9 cellular contexts compared by ENCODE assay signal in genomic region chr2:182866461-182867369, GRCh38. TPM values are rescaled to one million over a fixed set of nuclear protein-coding genes. Genes with fewer than 3 reads are reported as not detected.
A peak's percentile ranks its signal among the peaks of the same experiment; 100 is the strongest.
DNase-seq lines count a peak whose midpoint lies in the region; ATAC-seq and TF ChIP-seq lines count a peak whose summit lies in the region.
"Had no signal": no experiment of that assay in that cellular context is flagged by ENCODE, and none has a peak within 500 bp of the region (broad histone marks: within the 10 kb centered on the region; RNA-seq: fewer than 3 reads in every experiment).

TSS of gene FRZB (minus strand) at chr2:182866637. CDS start at chr2:182866552, 85 bp downstream.

- no peak within 1 kb of the TSS for H3K27ac Mint-ChIP-seq in activated CD4-positive, alpha-beta T cell treated with anti-CD3 and anti-CD28 coated beads, Interleukin-2, amount 10 ng/mL, durations not matched to agents 7 days and 5 days

- ATAC-seq in thoracic aorta (ENCODE audit: insufficient number of reproducible peaks, low FRiP score, low read depth) = no peak
- no peak for ATAC-seq in GM18519 (IDR thresholded peaks at IDR 0.05; ENCODE audit: low FRiP score, unreplicated experiment)

- POLR2A ChIA-PET in activated CD4-positive, alpha-beta T cell treated with anti-CD3 and anti-CD28 coated beads, Interleukin-2, amount 10 ng/mL, durations not matched to agents 7 days and 5 days (lab: Charles Lee) = no interaction called here

- H3K4me1 ChIP-seq in endocrine pancreas (ENCODE audit: control insufficient read depth, insufficient read depth, low read length) (no peaks in the 10 kb centered on the region), thoracic aorta (ENCODE audit: control insufficient read depth in 1 of 2, low read depth in 2 of 2) (peaks cover 17 to 41% of the 10 kb centered on the region in 2 donors)

- H3K36me3 ChIP-seq in endocrine pancreas (ENCODE audit: control insufficient read depth, insufficient read depth, low read length) (no peaks in the 10 kb centered on the region), thoracic aorta (no peaks in the 10 kb centered on the region)

- H3K36me3 Mint-ChIP-seq in activated CD4-positive, alpha-beta T cell treated with anti-CD3 and anti-CD28 coated beads, Interleukin-2, amount 10 ng/mL, durations not matched to agents 7 days and 5 days (ENCODE audit: low read depth) = peaks cover 3% of the 10 kb centered on the region

- H3K4me1 Mint-ChIP-seq in activated CD4-positive, alpha-beta T cell treated with anti-CD3 and anti-CD28 coated beads, Interleukin-2, amount 10 ng/mL, durations not matched to agents 7 days and 5 days = peaks cover 22% of the 10 kb centered on the region

- peak within 1 kb of the TSS; percentile 42 for H3K4me3 Mint-ChIP-seq in activated CD4-positive, alpha-beta T cell treated with anti-CD3 and anti-CD28 coated beads, Interleukin-2, amount 10 ng/mL, durations not matched to agents 7 days and 5 days

- peaks cover 65% of the 10 kb centered on the region for H3K27me3 Mint-ChIP-seq in activated CD4-positive, alpha-beta T cell treated with anti-CD3 and anti-CD28 coated beads, Interleukin-2, amount 10 ng/mL, durations not matched to agents 7 days and 5 days

- no peak for DNase-seq in activated CD4-positive, alpha-beta T cell treated with anti-CD3 and anti-CD28 coated beads, Interleukin-2, amount 10 ng/mL, durations not matched to agents 7 days and 5 days
- no peak for DNase-seq in activated CD4-positive, alpha-beta T cell treated with anti-CD3 and anti-CD28 coated beads for 4 hours
- peak; percentile 86 for DNase-seq in SK-N-DZ (ENCODE audit: low spot score)
- peak; percentile 19 to 43 for DNase-seq in lung microvascular endothelial cell (ENCODE audit: low read depth in 2 of 2)
- DNase-seq in thoracic aorta (ENCODE audit: low spot score) = no peak
- DNase-seq in NCI-H446 (lab: John Stamatoyannopoulos, UW) = no peak

- no peaks in the 10 kb centered on the region for H3K9me3 Mint-ChIP-seq in activated CD4-positive, alpha-beta T cell treated with anti-CD3 and anti-CD28 coated beads, Interleukin-2, amount 10 ng/mL, durations not matched to agents 7 days and 5 days

- H3K9me3 ChIP-seq in endocrine pancreas (ENCODE audit: control insufficient read depth, low read length) (no peaks in the 10 kb centered on the region), thoracic aorta (no peaks in the 10 kb centered on the region)

- peak within 1 kb of the TSS; percentile 83 to 92 for H3K27ac ChIP-seq in thoracic aorta

- H3K27me3 ChIP-seq in endocrine pancreas (ENCODE audit: control insufficient read depth, insufficient read depth, low read length) = no peaks in the 10 kb centered on the region
- no peaks in the 10 kb centered on the region for H3K27me3 ChIP-seq in thoracic aorta (replicated peaks; ENCODE audit: insufficient read depth)

- no peak for TF ChIP-seq CTCF in thoracic aorta (IDR thresholded peaks at IDR 0.05)

- CTCF ChIA-PET in activated CD4-positive, alpha-beta T cell treated with anti-CD3 and anti-CD28 coated beads, Interleukin-2, amount 10 ng/mL, durations not matched to agents 7 days and 5 days (lab: Charles Lee) = interaction anchor here (0.6 kb wide), 1 partner anchor 9 kb away, joined by 3 read pairs; no protein-coding TSS in a partner anchor

- H3K4me3 ChIP-seq in endocrine pancreas (ENCODE audit: control insufficient read depth, insufficient read depth, low read length) = peak within 1 kb of the TSS; percentile 79
- H3K4me3 ChIP-seq in thoracic aorta = peak within 1 kb of the TSS; percentile 79

- peak within 1 kb of the TSS; percentile 7 for H3K9ac ChIP-seq in endocrine pancreas (ENCODE audit: control insufficient read depth, insufficient read depth, low read length)

RNA-seq across cellular contexts. Expression of gene FRZB, which starts in this region (rescaled TPM):
- total RNA-seq in activated CD4-positive, alpha-beta T cell treated with anti-CD3 and anti-CD28 coated beads, Interleukin-2, amount 10 ng/mL, durations not matched to agents 7 days and 5 days = not detected
- 8.1 and 8.7 TPM in 2 replicates for polyA plus RNA-seq in SK-N-DZ (2014; cell fraction: cytosol; rRNA removed)
- polyA plus RNA-seq in SK-N-DZ (2014; cell fraction: nucleus; rRNA removed) = 5.3 and 8.6 TPM in 2 replicates
- total RNA-seq in lung microvascular endothelial cell = 0.22 and 0.79 TPM in 2 replicates
- 100 to 1,000 TPM; 140 to 203 TPM for total RNA-seq in thoracic aorta
- total RNA-seq: activated CD8-positive, alpha-beta memory T cell treated with anti-CD3 and anti-CD28 coated beads for 36 hours had no signal

Comparison
In these comparisons a context has a peak if more than half of its experiments do, and no peak if none do; other contexts are left out.
1. RNA of gene FRZB (total RNA-seq): 140 to 203 TPM in thoracic aorta; 0.22 to 0.79 TPM in lung microvascular endothelial cell and not detected in activated CD4-positive, alpha-beta T cell treated with anti-CD3 and anti-CD28 coated beads, Interleukin-2, amount 10 ng/mL, durations not matched to agents 7 days and 5 days; every median in the first group is over 10 times any median in the second.
2. Peak in DNase-seq in lung microvascular endothelial cell; RNA of the gene not detected or under 1 TPM.